Comparison of ENCODE assay signal across 31 cellular contexts in genomic region chr4:54716478-54717065, GRCh38. TPM values are rescaled to one million over a fixed set of nuclear protein-coding genes. Genes with fewer than 3 reads are reported as not detected.
"Had no signal": no experiment of that assay in that cellular context is flagged by ENCODE, and none has a peak within 500 bp of the region (broad histone marks: within the 10 kb centered on the region; RNA-seq: fewer than 3 reads in every experiment).

No MANE protein-coding gene starts in this region.

- DNase-seq: activated CD4-positive, alpha-beta memory T cell treated with anti-CD3 and anti-CD28 coated beads, Interleukin-2, amount 10 ng/mL, durations not matched to agents 7 days and 5 days; activated CD4-positive, alpha-beta T cell treated with anti-CD3 and anti-CD28 coated beads for 1 hour; activated CD4-positive, alpha-beta T cell treated with anti-CD3 and anti-CD28 coated beads for 36 hours; activated CD4-positive, alpha-beta T cell treated with anti-CD3 and anti-CD28 coated beads for 48 hours; activated CD4-positive, alpha-beta T cell treated with anti-CD3 and anti-CD28 coated beads, Interleukin-2, amount 10 ng/mL, durations not matched to agents 7 days and 5 days; activated CD4-positive, alpha-beta T cell treated with anti-CD3 and anti-CD28 coated beads, Interleukin-2, amount 50 U/mL, for 48 hours; activated CD4-positive, CD25-positive, alpha-beta regulatory T cell; activated CD8-positive, alpha-beta memory T cell treated with anti-CD3 and anti-CD28 coated beads for 24 hours; activated CD8-positive, alpha-beta memory T cell treated with anti-CD3 and anti-CD28 coated beads, Interleukin-2, amount 10 ng/mL, durations not matched to agents 7 days and 5 days; activated CD8-positive, alpha-beta memory T cell treated with anti-CD3 and anti-CD28 coated beads, Interleukin-2, amount 50 U/mL, for 48 hours; activated CD8-positive, alpha-beta T cell treated with anti-CD3 and anti-CD28 coated beads, Interleukin-2, amount 10 ng/mL, durations not matched to agents 7 days and 5 days; activated effector memory CD4-positive, alpha-beta T cell treated with Interleukin-2 at 50 U/mL for 16 hours; activated gamma-delta T cell; activated naive CD4-positive, alpha-beta T cell treated with anti-CD3 and anti-CD28 coated beads, Interleukin-2, amount 10 ng/mL, durations not matched to agents 7 days and 5 days; activated naive CD4-positive, alpha-beta T cell treated with Interleukin-2 at 50 U/mL for 16 hours; activated naive CD8-positive, alpha-beta T cell treated with anti-CD3 and anti-CD28 coated beads, Interleukin-2, amount 10 ng/mL, durations not matched to agents 7 days and 5 days; activated naive CD8-positive, alpha-beta T cell treated with anti-CD3 and anti-CD28 coated beads, Interleukin-2, amount 50 U/mL, for 24 hours; activated T-cell treated with anti-CD3 and anti-CD28 coated beads, Interleukin-2, amount 50 U/mL, for 24 hours; activated T-cell treated with anti-CD3 and anti-CD28 coated beads, Interleukin-2, amount 50 U/mL, for 48 hours; amygdala; anterior cingulate cortex; brain microvascular endothelial cell; cerebellar nuclear complex; T-helper 1 cell; T-helper 2 cell; T-helper 9 cell; WERI-Rb-1 had no signal

- H3K27me3 ChIP-seq: ascending aorta, brain microvascular endothelial cell, breast epithelium had no signal

- H3K4me3 ChIP-seq: ascending aorta, breast epithelium had no signal

- ATAC-seq: activated CD4-positive, alpha-beta T cell treated with anti-CD3 and anti-CD28 coated beads for 36 hours; activated CD4-positive, CD25-positive, alpha-beta regulatory T cell treated with anti-CD3 and anti-CD28 coated beads, Interleukin-2, amount 50 U/mL, for 24 hours; activated CD8-positive, alpha-beta memory T cell treated with anti-CD3 and anti-CD28 coated beads, Interleukin-2, amount 10 ng/mL, durations not matched to agents 7 days and 5 days; activated CD8-positive, alpha-beta T cell treated with anti-CD3 and anti-CD28 coated beads, Interleukin-2, amount 10 ng/mL, durations not matched to agents 7 days and 5 days; activated naive CD8-positive, alpha-beta T cell treated with anti-CD3 and anti-CD28 coated beads, Interleukin-2, amount 50 U/mL, for 24 hours; WTC11 had no signal

- H3K9me3 ChIP-seq: ascending aorta, breast epithelium had no signal

- H3K4me1 ChIP-seq: ascending aorta, breast epithelium had no signal

- H3K36me3 ChIP-seq: ascending aorta, brain microvascular endothelial cell, breast epithelium, WERI-Rb-1 had no signal

- H3K27ac ChIP-seq: ascending aorta, brain microvascular endothelial cell, breast epithelium, WERI-Rb-1 had no signal

RNA-seq across cellular contexts. Expression of gene KIT, which starts 58.8 kb away (rescaled TPM):
- total RNA-seq: activated CD4-positive, alpha-beta T cell treated with anti-CD3 and anti-CD28 coated beads for 36 hours; ascending aorta had no signal
